In the genomic region with DNA sequence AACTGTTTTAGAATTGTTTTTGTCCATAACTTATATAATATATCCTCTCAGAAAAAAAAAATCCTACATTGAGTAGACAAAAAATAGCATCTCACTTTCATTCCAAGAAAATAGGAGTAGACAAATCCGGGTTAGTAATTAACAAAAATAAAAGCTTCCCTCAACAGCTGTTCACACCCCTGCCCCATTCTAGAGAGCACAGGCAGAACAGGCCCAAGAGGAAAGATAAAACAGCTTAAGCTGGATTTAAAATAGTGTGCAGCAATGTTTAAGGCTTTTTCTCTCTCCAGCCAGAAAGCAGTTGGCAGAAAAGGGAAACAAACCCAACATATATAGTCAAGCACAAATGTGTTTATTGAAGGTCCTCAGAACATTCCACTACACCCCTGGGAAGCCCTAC, we compare ENCODE assay signal across 17 cellular contexts.
"Had no signal": no experiment of that assay in that cellular context is flagged by ENCODE, and none has a peak within 500 bp of the region (broad histone marks: within the 10 kb centered on the region; RNA-seq: fewer than 3 reads in every experiment).

No MANE protein-coding gene starts in this region.

- H3K4me1 ChIP-seq: SJSA1 had no signal

- DNase-seq: KBM-7, MV-4-11, NCI-H1048, NCI-H1105, NCI-H1417, NCI-H1436 treated with DMSO at 0.1 percent for 48 hours, NCI-H1694, NCI-H187 treated with DMSO at 0.1 percent for 48 hours, NCI-H2029 treated with DMSO at 0.1 percent for 48 hours, NCI-H345, NCI-H446 treated with DMSO at 0.1 percent for 48 hours, NCI-H510A treated with DMSO at 0.1 percent for 48 hours, Right ventricle myocardium superior, RPMI8226, SIG-M5 had no signal

- H3K27me3 ChIP-seq: SJSA1 had no signal

- H3K9me3 ChIP-seq: SJSA1 had no signal

- H3K36me3 ChIP-seq: SJSA1 had no signal

- H3K4me3 ChIP-seq: SJSA1, SK-N-MC had no signal

- H3K27ac ChIP-seq: SJSA1, SK-N-MC had no signal
